Comparison of ENCODE assay signal across 8 cellular contexts in genomic region chr11:72041364-72042058, GRCh38. TPM values are rescaled to one million over a fixed set of nuclear protein-coding genes. Genes with fewer than 3 reads are reported as not detected.
DNase-seq lines count a peak whose midpoint lies in the region; ATAC-seq, FAIRE-seq and TF ChIP-seq lines count a peak whose summit lies in the region.

No MANE protein-coding gene starts in this region.

- peak; percentile 61 for FAIRE-seq in GM12878 (lab: Jason Lieb, UNC)

- TF ChIP-seq CTCF in GM12878 (IDR thresholded peaks at IDR 0.05 in 2 of 3, conservative IDR thresholded peaks at IDR 0.05 in 1 of 3; ENCODE audit: control insufficient read depth in 2 of 3, extremely low read depth in 1 of 3, insufficient read depth in 1 of 3, low read depth in 3 of 3, low read length in 3 of 3) (no peak), prostate gland (IDR thresholded peaks at IDR 0.05) (no peak)

- SMC1A ChIA-PET in GM12878 (lab: Charles Lee; ENCODE audit: uncharacterized antibody, unreplicated experiment) = interaction anchor here (1.0 to 4.3 kb wide), 7 partner anchors 9 to 49 kb away, joined by 3 to 48 read pairs (median 10); no protein-coding TSS in a partner anchor

- BruUV-seq in GM12878 (replicated peaks; lab: Mats Ljungman, UMichigan) = no TSS peak

- no peaks in the 10 kb centered on the region for H3K9me3 ChIP-seq in GM12878 (replicated peaks; ENCODE audit: control insufficient read depth, insufficient read depth, low read length)
- no peaks in the 10 kb centered on the region for H3K9me3 ChIP-seq in prostate gland

- peak; percentile 69 for ATAC-seq in GM12878
- no peak for ATAC-seq in HG02852 (IDR thresholded peaks at IDR 0.05; ENCODE audit: unreplicated experiment)

- H3K9ac ChIP-seq in GM12878 (ENCODE audit: control insufficient read depth, insufficient read depth, low read length) = peak overlapping the region; percentile 82

- peaks cover 4 to 8% of the 10 kb centered on the region in 2 experiments for H3K36me3 ChIP-seq in GM12878 (ENCODE audit: control insufficient read depth in 2 of 2, insufficient read depth in 2 of 2, low read length in 1 of 2)
- no peaks in the 10 kb centered on the region for H3K36me3 ChIP-seq in prostate gland

- 13% methylated on average over 22 of the region's 22 CpGs for WGBS in GM12878 (ENCODE audit: insufficient coverage, insufficient replicate concordance, low lambda C conversion rate, missing lambda C conversion rate)
- 0% methylated on average over 22 of the region's 22 CpGs for WGBS in prostate gland

- no peaks in the 10 kb centered on the region for H4K20me1 ChIP-seq in GM12878 (ENCODE audit: control insufficient read depth, insufficient read depth)

- no peaks in the 10 kb centered on the region for H3K27me3 ChIP-seq in GM12878 (replicated peaks in 1 of 2; ENCODE audit: control insufficient read depth in 2 of 2, insufficient read depth in 2 of 2, low read length in 1 of 2)
- no peaks in the 10 kb centered on the region for H3K27me3 ChIP-seq in prostate gland (replicated peaks; ENCODE audit: insufficient read depth)

- H3K27ac ChIP-seq in GM12878 (ENCODE audit: control insufficient read depth, insufficient read depth) (peak overlapping the region; percentile 71), prostate gland (peak overlapping the region; percentile 97 to 98)

- POLR2A ChIA-PET in GM12878 (lab: Charles Lee) = interaction anchor here (1.2 to 3.9 kb wide), 4 partner anchors 9 to 71 kb away, joined by 3 to 15 read pairs (median 8); partner anchors contain the start of gene ANAPC15

- in situ Hi-C loops in GM12878 (cut with MboI) = no loop called here

- no peak for TF ChIP-seq EP300 in GM12878 (IDR thresholded peaks at IDR 0.05; ENCODE audit: borderline replicate concordance in 1 of 2, control insufficient read depth in 1 of 2, low read depth in 2 of 2, low read length in 2 of 2)

- RAD21 ChIA-PET in GM12878 (lab: Charles Lee; ENCODE audit: unreplicated experiment) = interaction anchor here (3.3 to 4.7 kb wide), 2 partner anchors 29 to 44 kb away, joined by 16 to 46 read pairs; no protein-coding TSS in a partner anchor

- intact Hi-C loops in GM12878 (cut with micrococcal nuclease; ENCODE audit: unreplicated experiment) (loop anchor here (2.0 kb wide), 1 partner anchor 39 kb away; the partner anchor contains the start of genes LRRC51 and NUMA1), prostate gland (cut with DNase I) (loop anchor here (2.0 kb wide), 1 partner anchor 39 kb away; the partner anchor contains the start of genes LRRC51 and NUMA1)

- peak; percentile 64 for DNase-seq in Daoy (ENCODE audit: low read depth)
- peak; percentile 41 for DNase-seq in LoVo (ENCODE audit: low spot score)
- DNase-seq in SW 1271 (lab: John Stamatoyannopoulos, UW) = peak; percentile 19 to 69
- DNase-seq in GM12878 (ENCODE audit: low read depth, low spot score) = no peak
- peak; percentile 68 for DNase-seq in hepatic stellate cell (ENCODE audit: low spot score)
- peak; percentile 81 for DNase-seq in prostate gland (ENCODE audit: low spot score)
- DNase-seq in NCI-H226 = no peak

- peak overlapping the region; percentile 88 for H3K4me2 ChIP-seq in GM12878 (ENCODE audit: control insufficient read depth, insufficient read depth)

- TF ChIP-seq POLR2A in GM12878 (IDR thresholded peaks at IDR 0.05; ENCODE audit: low read depth, low read length) (peak; percentile 64; the same call in 1 of the 2 replicates), prostate gland (IDR thresholded peaks at IDR 0.05) (peak; percentile 59)

- H3K4me3 ChIP-seq in GM12878 (peak overlapping the region; percentile 65), prostate gland (peak overlapping the region; percentile 38 to 51)

- peaks cover 65% of the 10 kb centered on the region for H3K79me2 ChIP-seq in GM12878 (ENCODE audit: control insufficient read depth, insufficient read depth, low read length)

- H2AFZ ChIP-seq in GM12878 (ENCODE audit: control insufficient read depth, low read depth, low read length) = peak overlapping the region; percentile 93

- CTCF ChIA-PET in GM12878 (lab: Yijun Ruan, JAX) = interaction anchor here (1.3 to 4.4 kb wide), 8 partner anchors 9 to 390 kb away, joined by 4 to 33 read pairs (median 7); no protein-coding TSS in a partner anchor

- H3K4me1 ChIP-seq in GM12878 (ENCODE audit: control insufficient read depth, insufficient read depth, low read length) (peaks cover 35% of the 10 kb centered on the region), prostate gland (replicated peaks) (peaks cover 18% of the 10 kb centered on the region)

- no peak for TF ChIP-seq RAD21 in GM12878 (IDR thresholded peaks at IDR 0.05; ENCODE audit: insufficient read depth, low read depth, low read length)

TF ChIP-seq in GM12878, 131 proteins besides CTCF, POLR2A, EP300 and RAD21 (continues in another document):
- no peak for TF ChIP-seq TCF7 (IDR thresholded peaks at IDR 0.05; ENCODE audit: borderline replicate concordance)
- 0 out of 2 replicates have a peak, but pooled peaks have one; percentile 45 for TF ChIP-seq ZSCAN29 (IDR thresholded peaks at IDR 0.05)
- TF ChIP-seq SP1 (IDR thresholded peaks at IDR 0.05; ENCODE audit: low read depth, low read length) = peak; percentile 67
- 0 out of 2 replicates have a peak, but pooled peaks have one; percentile 24 for TF ChIP-seq TAF1 (IDR thresholded peaks at IDR 0.05; ENCODE audit: borderline replicate concordance, low read depth, low read length)
- TF ChIP-seq JUND (IDR thresholded peaks at IDR 0.05; ENCODE audit: low read depth, low read length) = no peak

RNA-seq across cellular contexts. Expression of gene NUMA1, which starts 38.8 kb away (rescaled TPM):
- total RNA-seq in Daoy (2014; rRNA removed; shearing (Covaris generic)) = 74.2 and 76.7 TPM in 2 replicates
- total RNA-seq in GM12878 (2013; cell fraction: nucleolus; rRNA removed) = 241 and 261 TPM in 2 replicates
- total RNA-seq in GM12878 (2014; rRNA removed) (82.3 and 88.1 TPM in 2 replicates), GM12878 (2014; rRNA removed; fragmentation: Illumina TruSeq; extraction: Trizol) (44.3 TPM in 2 replicates), GM12878 (2021) (102 and 111 TPM in 2 replicates), prostate gland (100 to 1,000 TPM; 623 to 712 TPM)
- 53.5 TPM for polyA plus RNA-seq in GM12878 (2011; ENCODE audit: low read depth)
- polyA plus RNA-seq in GM12878 (2011; rRNA removed) (32.7 and 61.5 TPM in 2 replicates), GM12878 (2014; fragmentation: Illumina TruSeq; extraction: Trizol) (36.7 and 60.6 TPM in 2 replicates), GM12878 (2014; fragmentation: Nextera tagmentation; extraction: Ambion mirVana) (1 to 10 TPM; 5.5 to 7.1 TPM), GM12878 (2014; rRNA removed) (77.3 and 84.6 TPM in 2 replicates), GM12878 (2016; fragmentation: Nextera tagmentation; extraction: Ambion mirVana) (10 to 100 TPM; 58.1 to 63.5 TPM)
- 69.4 and 72.3 TPM in 2 replicates for polyA plus RNA-seq in GM12878 (2011; cell fraction: cytosol; rRNA removed)
- polyA plus RNA-seq in GM12878 (2011; cell fraction: nucleus; rRNA removed) = 236 and 254 TPM in 2 replicates
- 95.7 and 106 TPM in 2 replicates for polyA plus RNA-seq in GM12878 (2012)
- polyA minus RNA-seq in GM12878 (2011; rRNA and poly(A)+ RNA removed) = 115 and 125 TPM in 2 replicates
- polyA minus RNA-seq in GM12878 (2011; cell fraction: cytosol; rRNA and poly(A)+ RNA removed) = 46.7 and 48.0 TPM in 2 replicates
- polyA minus RNA-seq in GM12878 (2011; cell fraction: nucleus; rRNA and poly(A)+ RNA removed) = 90.7 and 135 TPM in 2 replicates

RNA-seq across cellular contexts. Expression of gene LRRC51, which starts 39.1 kb away (rescaled TPM):
- 3.3 and 6.4 TPM in 2 replicates for total RNA-seq in Daoy (2014; rRNA removed; shearing (Covaris generic))
- total RNA-seq in GM12878 (2013; cell fraction: nucleolus; rRNA removed) = 1.3 and 1.4 TPM in 2 replicates
- total RNA-seq in GM12878 (2014; rRNA removed) (4.0 and 5.6 TPM in 2 replicates), GM12878 (2014; rRNA removed; fragmentation: Illumina TruSeq; extraction: Trizol) (4.1 and 4.7 TPM in 2 replicates), GM12878 (2021) (2.6 and 5.5 TPM in 2 replicates), prostate gland (10 to 100 TPM; 13.1 to 25.1 TPM)
- 2.8 TPM for polyA plus RNA-seq in GM12878 (2011; ENCODE audit: low read depth)
- polyA plus RNA-seq in GM12878 (2011; rRNA removed) (6.1 and 8.6 TPM in 2 replicates), GM12878 (2014; fragmentation: Illumina TruSeq; extraction: Trizol) (6.4 and 11.7 TPM in 2 replicates), GM12878 (2014; fragmentation: Nextera tagmentation; extraction: Ambion mirVana) (1 to 10 TPM; 4.7 to 6.2 TPM), GM12878 (2014; rRNA removed) (7.5 and 7.8 TPM in 2 replicates), GM12878 (2016; fragmentation: Nextera tagmentation; extraction: Ambion mirVana) (1 to 10 TPM; 3.1 to 6.1 TPM)
- 7.7 and 9.9 TPM in 2 replicates for polyA plus RNA-seq in GM12878 (2011; cell fraction: cytosol; rRNA removed)
- polyA plus RNA-seq in GM12878 (2011; cell fraction: nucleus; rRNA removed) = 3.6 and 5.0 TPM in 2 replicates
- polyA plus RNA-seq in GM12878 (2012) = 3.6 and 7.1 TPM in 2 replicates
- polyA minus RNA-seq in GM12878 (2011; rRNA and poly(A)+ RNA removed) = 8.6 and 10.5 TPM in 2 replicates
- polyA minus RNA-seq in GM12878 (2011; cell fraction: cytosol; rRNA and poly(A)+ RNA removed) = 1.6 and 6.0 TPM in 2 replicates
- polyA minus RNA-seq in GM12878 (2011; cell fraction: nucleus; rRNA and poly(A)+ RNA removed) = 0.73 and 1.4 TPM in 2 replicates

RNA-seq across cellular contexts. Expression of gene IL18BP, which starts 42.8 kb away (rescaled TPM):
- total RNA-seq in Daoy (2014; rRNA removed; shearing (Covaris generic)) = 3.4 and 4.9 TPM in 2 replicates
- 42.0 and 53.6 TPM in 2 replicates for total RNA-seq in GM12878 (2013; cell fraction: nucleolus; rRNA removed)
- total RNA-seq in GM12878 (2014; rRNA removed) (4.9 and 5.5 TPM in 2 replicates), GM12878 (2014; rRNA removed; fragmentation: Illumina TruSeq; extraction: Trizol) (5.0 and 5.9 TPM in 2 replicates), GM12878 (2021) (16.3 and 19.0 TPM in 2 replicates), prostate gland (10 to 100 TPM in 1 of 2 donors, 1 to 10 TPM in 1; 3.1 to 13.9 TPM)
- polyA plus RNA-seq in GM12878 (2011; ENCODE audit: low read depth) = 15.3 TPM
- polyA plus RNA-seq in GM12878 (2011; rRNA removed) (9.2 and 11.8 TPM in 2 replicates), GM12878 (2014; fragmentation: Illumina TruSeq; extraction: Trizol) (13.7 and 15.9 TPM in 2 replicates), GM12878 (2014; fragmentation: Nextera tagmentation; extraction: Ambion mirVana) (1 to 10 TPM; 2.6 to 3.5 TPM), GM12878 (2014; rRNA removed) (18.1 and 23.4 TPM in 2 replicates), GM12878 (2016; fragmentation: Nextera tagmentation; extraction: Ambion mirVana) (10 to 100 TPM; 10.2 to 11.1 TPM)
- 6.1 and 7.4 TPM in 2 replicates for polyA plus RNA-seq in GM12878 (2011; cell fraction: cytosol; rRNA removed)
- 88.6 and 89.9 TPM in 2 replicates for polyA plus RNA-seq in GM12878 (2011; cell fraction: nucleus; rRNA removed)
- 14.2 and 16.9 TPM in 2 replicates for polyA plus RNA-seq in GM12878 (2012)
- 14.6 and 16.2 TPM in 2 replicates for polyA minus RNA-seq in GM12878 (2011; rRNA and poly(A)+ RNA removed)
- polyA minus RNA-seq in GM12878 (2011; cell fraction: cytosol; rRNA and poly(A)+ RNA removed) = 2.2 and 2.3 TPM in 2 replicates
- polyA minus RNA-seq in GM12878 (2011; cell fraction: nucleus; rRNA and poly(A)+ RNA removed) = 14.4 and 21.9 TPM in 2 replicates

Comparison
In these comparisons a context has a peak if more than half of its experiments do, and no peak if none do; other contexts are left out.
1. DNase-seq: peak in Daoy (single experiment), LoVo (single experiment), SW 1271 (2 of 2), hepatic stellate cell (single experiment) and prostate gland (single experiment); none in GM12878 (single experiment) and NCI-H226 (single experiment).